In the genomic region with DNA sequence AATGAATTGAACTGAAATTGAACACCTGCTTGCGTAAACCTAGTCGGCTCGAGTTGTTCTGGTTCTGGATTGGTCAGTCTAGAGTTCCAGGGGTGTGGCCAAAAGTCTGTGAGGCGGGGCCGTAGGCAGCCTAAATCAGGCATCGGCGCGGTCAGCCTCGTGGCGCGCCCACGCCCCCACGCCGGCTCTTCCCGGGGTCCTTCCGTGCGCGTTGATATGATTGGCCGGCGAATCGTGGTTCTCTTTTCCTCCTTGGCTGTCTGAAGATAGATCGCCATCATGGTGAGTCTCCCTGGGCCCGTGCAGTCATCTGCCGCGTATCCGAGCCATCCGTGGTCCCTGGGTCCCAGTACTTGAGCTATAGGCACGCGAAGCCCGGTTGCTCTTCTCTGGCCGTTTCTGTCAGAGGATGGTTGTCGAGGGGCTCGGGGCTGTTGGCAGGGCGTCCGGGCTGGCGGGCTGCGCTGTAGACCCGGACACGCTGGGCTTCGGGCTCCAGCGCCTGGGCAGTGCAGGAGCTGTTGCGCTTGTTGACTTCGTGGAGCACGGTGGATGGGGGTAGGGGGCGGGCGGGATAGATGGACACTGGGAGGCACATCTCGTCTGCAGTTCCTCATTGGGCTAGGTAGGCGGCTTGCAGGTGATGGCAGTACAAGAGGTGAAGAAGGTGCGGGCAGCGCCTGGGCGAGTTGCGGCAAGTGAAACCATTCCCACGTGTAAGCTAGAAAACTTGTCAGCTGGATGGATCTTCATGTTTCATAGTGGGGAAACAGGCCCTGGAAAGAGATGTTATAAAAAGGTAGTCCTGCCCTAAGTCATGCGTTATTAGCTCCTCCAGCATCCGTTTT, we compare ENCODE assay signal across 1 cellular context.
A peak's percentile ranks its signal among the peaks of the same experiment; 100 is the strongest.
TF ChIP-seq lines count a peak whose summit lies in the region.

A gene (plus strand): TSS at position 241 of the 848 bp plus-strand sequence. CDS start 39 bp downstream, at position 280.

TF ChIP-seq in HEK293, 187 proteins besides CTCF, POLR2A, EP300 and RAD21 (continued from another document and continues in another):
- TF ChIP-seq, protein P1, sequence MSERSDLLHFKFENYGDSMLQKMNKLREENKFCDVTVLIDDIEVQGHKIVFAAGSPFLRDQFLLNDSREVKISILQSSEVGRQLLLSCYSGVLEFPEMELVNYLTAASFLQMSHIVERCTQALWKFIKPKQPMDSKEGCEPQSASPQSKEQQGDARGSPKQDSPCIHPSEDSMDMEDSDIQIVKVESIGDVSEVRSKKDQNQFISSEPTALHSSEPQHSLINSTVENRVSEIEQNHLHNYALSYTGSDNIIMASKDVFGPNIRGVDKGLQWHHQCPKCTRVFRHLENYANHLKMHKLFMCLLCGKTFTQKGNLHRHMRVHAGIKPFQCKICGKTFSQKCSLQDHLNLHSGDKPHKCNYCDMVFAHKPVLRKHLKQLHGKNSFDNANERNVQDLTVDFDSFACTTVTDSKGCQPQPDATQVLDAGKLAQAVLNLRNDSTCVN (tag by site-specific recombination; optimal IDR thresholded peaks at IDR 0.05), result peak; percentile 56
- TF ChIP-seq ZNF391 (tag by site-specific recombination; IDR thresholded peaks at IDR 0.05; ENCODE audit: borderline replicate concordance, low read depth) (peak; percentile 86; the same call in 1 of the 2 replicates), ZNF626 (tag by site-specific recombination; IDR thresholded peaks at IDR 0.05) (no peak), BCL11B (tag by site-specific recombination; IDR thresholded peaks at IDR 0.05; ENCODE audit: low read depth) (no peak), ZSCAN30 (tag by site-specific recombination; IDR thresholded peaks at IDR 0.05) (peak; percentile 76), ZNF366 (tag by site-specific recombination; conservative IDR thresholded peaks at IDR 0.05) (peak; percentile 78), ZNF544 (tag by site-specific recombination; IDR thresholded peaks at IDR 0.05) (no peak), ZBTB7A (tag by site-specific recombination; IDR thresholded peaks at IDR 0.05; ENCODE audit: low read depth) (peak; percentile 68; the same call in 1 of the 2 replicates), GLIS1 (tag by site-specific recombination; IDR thresholded peaks at IDR 0.05) (0 out of 2 replicates have a peak, but pooled peaks have one; percentile 14), ZNF155 (tag by site-specific recombination; IDR thresholded peaks at IDR 0.05) (no peak), ZNF223 (tag by site-specific recombination; IDR thresholded peaks at IDR 0.05) (no peak), ZNF530 (tag by site-specific recombination; IDR thresholded peaks at IDR 0.05; ENCODE audit: low read depth) (no peak), ZNF843 (tag by site-specific recombination; IDR thresholded peaks at IDR 0.05) (0 out of 2 replicates have a peak, but pooled peaks have one; percentile 65), ZNF23 (tag by site-specific recombination; IDR thresholded peaks at IDR 0.05; ENCODE audit: borderline replicate concordance) (no peak), ZNF776 (tag by site-specific recombination; IDR thresholded peaks at IDR 0.05; ENCODE audit: borderline replicate concordance) (no peak), ZNF169 (tag by site-specific recombination; IDR thresholded peaks at IDR 0.05) (no peak), KLF1 (tag by site-specific recombination; IDR thresholded peaks at IDR 0.05) (no peak; the same call in 1 of the 2 replicates), ZNF76 (tag by site-specific recombination; IDR thresholded peaks at IDR 0.05; ENCODE audit: borderline replicate concordance, low read depth) (peak; percentile 70), ZBTB1 (tag by site-specific recombination; IDR thresholded peaks at IDR 0.05) (no peak), OVOL3 (tag by site-specific recombination; IDR thresholded peaks at IDR 0.05) (0 out of 2 replicates have a peak, but pooled peaks have one; percentile 32), SP2 (tag by site-specific recombination; IDR thresholded peaks at IDR 0.05) (peak; percentile 84), ZBTB17 (tag by site-specific recombination; IDR thresholded peaks at IDR 0.05) (peak; percentile 97), KLF10 (tag by site-specific recombination; IDR thresholded peaks at IDR 0.05) (peak; percentile 78; the same call in 1 of the 2 replicates), SCRT2 (tag by site-specific recombination; IDR thresholded peaks at IDR 0.05) (peak; percentile 77), ZNF341 (tag by site-specific recombination; IDR thresholded peaks at IDR 0.05; ENCODE audit: low read depth) (peak; percentile 70), ZNF660 (tag by site-specific recombination; IDR thresholded peaks at IDR 0.05) (peak; percentile 86), ZNF623 (tag by site-specific recombination; IDR thresholded peaks at IDR 0.05) (no peak), REPIN1 (tag by site-specific recombination; IDR thresholded peaks at IDR 0.05; ENCODE audit: low read depth) (0 out of 2 replicates have a peak, but pooled peaks have one; percentile 25)
- TF ChIP-seq, protein P2, sequence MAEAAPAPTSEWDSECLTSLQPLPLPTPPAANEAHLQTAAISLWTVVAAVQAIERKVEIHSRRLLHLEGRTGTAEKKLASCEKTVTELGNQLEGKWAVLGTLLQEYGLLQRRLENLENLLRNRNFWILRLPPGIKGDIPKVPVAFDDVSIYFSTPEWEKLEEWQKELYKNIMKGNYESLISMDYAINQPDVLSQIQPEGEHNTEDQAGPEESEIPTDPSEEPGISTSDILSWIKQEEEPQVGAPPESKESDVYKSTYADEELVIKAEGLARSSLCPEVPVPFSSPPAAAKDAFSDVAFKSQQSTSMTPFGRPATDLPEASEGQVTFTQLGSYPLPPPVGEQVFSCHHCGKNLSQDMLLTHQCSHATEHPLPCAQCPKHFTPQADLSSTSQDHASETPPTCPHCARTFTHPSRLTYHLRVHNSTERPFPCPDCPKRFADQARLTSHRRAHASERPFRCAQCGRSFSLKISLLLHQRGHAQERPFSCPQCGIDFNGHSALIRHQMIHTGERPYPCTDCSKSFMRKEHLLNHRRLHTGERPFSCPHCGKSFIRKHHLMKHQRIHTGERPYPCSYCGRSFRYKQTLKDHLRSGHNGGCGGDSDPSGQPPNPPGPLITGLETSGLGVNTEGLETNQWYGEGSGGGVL (tag by site-specific recombination; IDR thresholded peaks at IDR 0.05), result no peak
- TF ChIP-seq, protein P3, sequence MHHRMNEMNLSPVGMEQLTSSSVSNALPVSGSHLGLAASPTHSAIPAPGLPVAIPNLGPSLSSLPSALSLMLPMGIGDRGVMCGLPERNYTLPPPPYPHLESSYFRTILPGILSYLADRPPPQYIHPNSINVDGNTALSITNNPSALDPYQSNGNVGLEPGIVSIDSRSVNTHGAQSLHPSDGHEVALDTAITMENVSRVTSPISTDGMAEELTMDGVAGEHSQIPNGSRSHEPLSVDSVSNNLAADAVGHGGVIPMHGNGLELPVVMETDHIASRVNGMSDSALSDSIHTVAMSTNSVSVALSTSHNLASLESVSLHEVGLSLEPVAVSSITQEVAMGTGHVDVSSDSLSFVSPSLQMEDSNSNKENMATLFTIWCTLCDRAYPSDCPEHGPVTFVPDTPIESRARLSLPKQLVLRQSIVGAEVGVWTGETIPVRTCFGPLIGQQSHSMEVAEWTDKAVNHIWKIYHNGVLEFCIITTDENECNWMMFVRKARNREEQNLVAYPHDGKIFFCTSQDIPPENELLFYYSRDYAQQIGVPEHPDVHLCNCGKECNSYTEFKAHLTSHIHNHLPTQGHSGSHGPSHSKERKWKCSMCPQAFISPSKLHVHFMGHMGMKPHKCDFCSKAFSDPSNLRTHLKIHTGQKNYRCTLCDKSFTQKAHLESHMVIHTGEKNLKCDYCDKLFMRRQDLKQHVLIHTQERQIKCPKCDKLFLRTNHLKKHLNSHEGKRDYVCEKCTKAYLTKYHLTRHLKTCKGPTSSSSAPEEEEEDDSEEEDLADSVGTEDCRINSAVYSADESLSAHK (tag by site-specific recombination; IDR thresholded peaks at IDR 0.05), result 0 out of 2 replicates have a peak, but pooled peaks have one; percentile 20
- TF ChIP-seq, protein P4, sequence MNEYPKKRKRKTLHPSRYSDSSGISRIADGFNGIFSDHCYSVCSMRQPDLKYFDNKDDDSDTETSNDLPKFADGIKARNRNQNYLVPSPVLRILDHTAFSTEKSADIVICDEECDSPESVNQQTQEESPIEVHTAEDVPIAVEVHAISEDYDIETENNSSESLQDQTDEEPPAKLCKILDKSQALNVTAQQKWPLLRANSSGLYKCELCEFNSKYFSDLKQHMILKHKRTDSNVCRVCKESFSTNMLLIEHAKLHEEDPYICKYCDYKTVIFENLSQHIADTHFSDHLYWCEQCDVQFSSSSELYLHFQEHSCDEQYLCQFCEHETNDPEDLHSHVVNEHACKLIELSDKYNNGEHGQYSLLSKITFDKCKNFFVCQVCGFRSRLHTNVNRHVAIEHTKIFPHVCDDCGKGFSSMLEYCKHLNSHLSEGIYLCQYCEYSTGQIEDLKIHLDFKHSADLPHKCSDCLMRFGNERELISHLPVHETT (tag by site-specific recombination; IDR thresholded peaks at IDR 0.05), result peak; percentile 78; the same call in 1 of the 2 replicates
- TF ChIP-seq, protein P5, sequence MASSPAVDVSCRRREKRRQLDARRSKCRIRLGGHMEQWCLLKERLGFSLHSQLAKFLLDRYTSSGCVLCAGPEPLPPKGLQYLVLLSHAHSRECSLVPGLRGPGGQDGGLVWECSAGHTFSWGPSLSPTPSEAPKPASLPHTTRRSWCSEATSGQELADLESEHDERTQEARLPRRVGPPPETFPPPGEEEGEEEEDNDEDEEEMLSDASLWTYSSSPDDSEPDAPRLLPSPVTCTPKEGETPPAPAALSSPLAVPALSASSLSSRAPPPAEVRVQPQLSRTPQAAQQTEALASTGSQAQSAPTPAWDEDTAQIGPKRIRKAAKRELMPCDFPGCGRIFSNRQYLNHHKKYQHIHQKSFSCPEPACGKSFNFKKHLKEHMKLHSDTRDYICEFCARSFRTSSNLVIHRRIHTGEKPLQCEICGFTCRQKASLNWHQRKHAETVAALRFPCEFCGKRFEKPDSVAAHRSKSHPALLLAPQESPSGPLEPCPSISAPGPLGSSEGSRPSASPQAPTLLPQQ (tag by site-specific recombination; IDR thresholded peaks at IDR 0.05), result peak; percentile 68
- TF ChIP-seq, protein P6, sequence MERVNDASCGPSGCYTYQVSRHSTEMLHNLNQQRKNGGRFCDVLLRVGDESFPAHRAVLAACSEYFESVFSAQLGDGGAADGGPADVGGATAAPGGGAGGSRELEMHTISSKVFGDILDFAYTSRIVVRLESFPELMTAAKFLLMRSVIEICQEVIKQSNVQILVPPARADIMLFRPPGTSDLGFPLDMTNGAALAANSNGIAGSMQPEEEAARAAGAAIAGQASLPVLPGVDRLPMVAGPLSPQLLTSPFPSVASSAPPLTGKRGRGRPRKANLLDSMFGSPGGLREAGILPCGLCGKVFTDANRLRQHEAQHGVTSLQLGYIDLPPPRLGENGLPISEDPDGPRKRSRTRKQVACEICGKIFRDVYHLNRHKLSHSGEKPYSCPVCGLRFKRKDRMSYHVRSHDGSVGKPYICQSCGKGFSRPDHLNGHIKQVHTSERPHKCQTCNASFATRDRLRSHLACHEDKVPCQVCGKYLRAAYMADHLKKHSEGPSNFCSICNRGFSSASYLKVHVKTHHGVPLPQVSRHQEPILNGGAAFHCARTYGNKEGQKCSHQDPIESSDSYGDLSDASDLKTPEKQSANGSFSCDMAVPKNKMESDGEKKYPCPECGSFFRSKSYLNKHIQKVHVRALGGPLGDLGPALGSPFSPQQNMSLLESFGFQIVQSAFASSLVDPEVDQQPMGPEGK (tag by site-specific recombination; IDR thresholded peaks at IDR 0.05), result peak; percentile 36
- TF ChIP-seq, protein P7, sequence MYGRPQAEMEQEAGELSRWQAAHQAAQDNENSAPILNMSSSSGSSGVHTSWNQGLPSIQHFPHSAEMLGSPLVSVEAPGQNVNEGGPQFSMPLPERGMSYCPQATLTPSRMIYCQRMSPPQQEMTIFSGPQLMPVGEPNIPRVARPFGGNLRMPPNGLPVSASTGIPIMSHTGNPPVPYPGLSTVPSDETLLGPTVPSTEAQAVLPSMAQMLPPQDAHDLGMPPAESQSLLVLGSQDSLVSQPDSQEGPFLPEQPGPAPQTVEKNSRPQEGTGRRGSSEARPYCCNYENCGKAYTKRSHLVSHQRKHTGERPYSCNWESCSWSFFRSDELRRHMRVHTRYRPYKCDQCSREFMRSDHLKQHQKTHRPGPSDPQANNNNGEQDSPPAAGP (tag by site-specific recombination; IDR thresholded peaks at IDR 0.05), result peak; percentile 91
- TF ChIP-seq, protein P8, sequence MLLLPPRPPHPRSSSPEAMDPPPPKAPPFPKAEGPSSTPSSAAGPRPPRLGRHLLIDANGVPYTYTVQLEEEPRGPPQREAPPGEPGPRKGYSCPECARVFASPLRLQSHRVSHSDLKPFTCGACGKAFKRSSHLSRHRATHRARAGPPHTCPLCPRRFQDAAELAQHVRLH (tag by site-specific recombination; IDR thresholded peaks at IDR 0.05), result 0 out of 2 replicates have a peak, but pooled peaks have one; percentile 22
- TF ChIP-seq, protein P9, sequence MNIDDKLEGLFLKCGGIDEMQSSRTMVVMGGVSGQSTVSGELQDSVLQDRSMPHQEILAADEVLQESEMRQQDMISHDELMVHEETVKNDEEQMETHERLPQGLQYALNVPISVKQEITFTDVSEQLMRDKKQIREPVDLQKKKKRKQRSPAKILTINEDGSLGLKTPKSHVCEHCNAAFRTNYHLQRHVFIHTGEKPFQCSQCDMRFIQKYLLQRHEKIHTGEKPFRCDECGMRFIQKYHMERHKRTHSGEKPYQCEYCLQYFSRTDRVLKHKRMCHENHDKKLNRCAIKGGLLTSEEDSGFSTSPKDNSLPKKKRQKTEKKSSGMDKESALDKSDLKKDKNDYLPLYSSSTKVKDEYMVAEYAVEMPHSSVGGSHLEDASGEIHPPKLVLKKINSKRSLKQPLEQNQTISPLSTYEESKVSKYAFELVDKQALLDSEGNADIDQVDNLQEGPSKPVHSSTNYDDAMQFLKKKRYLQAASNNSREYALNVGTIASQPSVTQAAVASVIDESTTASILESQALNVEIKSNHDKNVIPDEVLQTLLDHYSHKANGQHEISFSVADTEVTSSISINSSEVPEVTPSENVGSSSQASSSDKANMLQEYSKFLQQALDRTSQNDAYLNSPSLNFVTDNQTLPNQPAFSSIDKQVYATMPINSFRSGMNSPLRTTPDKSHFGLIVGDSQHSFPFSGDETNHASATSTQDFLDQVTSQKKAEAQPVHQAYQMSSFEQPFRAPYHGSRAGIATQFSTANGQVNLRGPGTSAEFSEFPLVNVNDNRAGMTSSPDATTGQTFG (tag by site-specific recombination; IDR thresholded peaks at IDR 0.05; ENCODE audit: borderline replicate concordance), result no peak
- TF ChIP-seq, protein P10, sequence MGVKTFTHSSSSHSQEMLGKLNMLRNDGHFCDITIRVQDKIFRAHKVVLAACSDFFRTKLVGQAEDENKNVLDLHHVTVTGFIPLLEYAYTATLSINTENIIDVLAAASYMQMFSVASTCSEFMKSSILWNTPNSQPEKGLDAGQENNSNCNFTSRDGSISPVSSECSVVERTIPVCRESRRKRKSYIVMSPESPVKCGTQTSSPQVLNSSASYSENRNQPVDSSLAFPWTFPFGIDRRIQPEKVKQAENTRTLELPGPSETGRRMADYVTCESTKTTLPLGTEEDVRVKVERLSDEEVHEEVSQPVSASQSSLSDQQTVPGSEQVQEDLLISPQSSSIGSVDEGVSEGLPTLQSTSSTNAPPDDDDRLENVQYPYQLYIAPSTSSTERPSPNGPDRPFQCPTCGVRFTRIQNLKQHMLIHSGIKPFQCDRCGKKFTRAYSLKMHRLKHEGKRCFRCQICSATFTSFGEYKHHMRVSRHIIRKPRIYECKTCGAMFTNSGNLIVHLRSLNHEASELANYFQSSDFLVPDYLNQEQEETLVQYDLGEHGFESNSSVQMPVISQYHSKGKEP (tag by site-specific recombination; IDR thresholded peaks at IDR 0.05), result no peak
